Comparison of ENCODE assay signal across 26 cellular contexts in the genomic region with DNA sequence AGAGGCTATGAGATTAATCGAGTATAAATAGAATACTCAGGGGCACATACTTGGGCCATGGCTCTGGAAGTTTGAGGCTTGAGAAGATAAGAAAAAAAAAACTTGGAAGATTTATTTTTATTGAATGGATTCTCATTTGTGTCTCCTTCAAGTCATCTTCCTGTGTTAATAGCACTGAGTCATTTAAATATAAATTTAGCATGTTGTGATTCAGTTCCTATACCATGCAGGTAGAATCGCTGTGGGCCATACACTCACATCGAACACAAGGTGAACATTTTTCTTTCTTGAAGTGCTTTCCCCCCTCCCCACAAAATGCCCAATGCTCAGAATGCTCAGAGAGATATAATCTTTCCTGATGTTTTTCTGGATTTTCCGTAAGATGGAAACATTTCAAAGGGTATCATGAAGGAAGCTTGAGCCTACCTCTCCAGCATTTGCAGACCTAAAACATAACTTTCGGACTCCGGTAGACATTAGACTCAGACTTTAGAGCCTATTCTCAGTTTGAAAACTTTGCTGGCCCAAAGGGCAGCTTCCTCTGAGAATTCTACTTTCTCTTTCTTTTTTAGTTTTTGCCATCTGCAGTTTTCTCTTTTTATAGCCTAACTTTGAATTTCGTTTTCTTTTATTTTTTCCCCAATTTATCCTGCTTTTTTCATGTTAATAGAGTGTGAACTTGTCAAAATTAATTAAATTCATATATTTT.
"Had no signal": no experiment of that assay in that cellular context is flagged by ENCODE, and none has a peak within 500 bp of the region (broad histone marks: within the 10 kb centered on the region; RNA-seq: fewer than 3 reads in every experiment).

No MANE protein-coding gene starts in this region.

- H2AFZ ChIP-seq: PC-9 had no signal

- ATAC-seq: activated T-helper 17 cell treated with anti-CD3 and anti-CD28 coated beads, Interleukin-2, amount 50 U/mL, for 72 hours; T-cell had no signal

- DNase-seq: activated CD4-positive, alpha-beta memory T cell treated with anti-CD3 and anti-CD28 coated beads for 36 hours; activated CD4-positive, alpha-beta T cell treated with anti-CD3 and anti-CD28 coated beads, Interleukin-2, amount 10 ng/mL, durations not matched to agents 7 days and 5 days; activated CD4-positive, CD25-positive, alpha-beta regulatory T cell; activated gamma-delta T cell; activated naive CD4-positive, alpha-beta T cell treated with anti-CD3 and anti-CD28 coated beads for 36 hours; activated T-cell treated with anti-CD3 and anti-CD28 coated beads for 4 hours; activated T-cell treated with anti-CD3 and anti-CD28 coated beads, Interleukin-2, amount 50 U/mL, for 48 hours; amygdala; Karpas-422; NCI-H1092; NCI-H1417; NCI-H1930; NCI-H2107; NCI-H345; NCI-H510A; NCI-H526 treated with DMSO at 0.1 percent for 48 hours; NK-92 treated with Interleukin-12 subunit alpha and Interleukin-12 subunit beta, amount 100 ng/mL, for 24 hours; PC-9; SHP77 treated with DMSO at 0.1 percent for 48 hours; T-cell; T-helper 2 cell; T1000 had no signal

- H3K4me2 ChIP-seq: PC-9 had no signal

- H3K4me3 ChIP-seq: cardiac muscle cell, PC-9 had no signal

- H3K36me3 ChIP-seq: cardiac muscle cell had no signal

- H3K27me3 ChIP-seq: cardiac muscle cell had no signal

- H3K27ac ChIP-seq: cardiac muscle cell, PC-9, VCaP had no signal

- FAIRE-seq: astrocyte had no signal
